8 cellular contexts compared by ENCODE assay signal in the genomic region with DNA sequence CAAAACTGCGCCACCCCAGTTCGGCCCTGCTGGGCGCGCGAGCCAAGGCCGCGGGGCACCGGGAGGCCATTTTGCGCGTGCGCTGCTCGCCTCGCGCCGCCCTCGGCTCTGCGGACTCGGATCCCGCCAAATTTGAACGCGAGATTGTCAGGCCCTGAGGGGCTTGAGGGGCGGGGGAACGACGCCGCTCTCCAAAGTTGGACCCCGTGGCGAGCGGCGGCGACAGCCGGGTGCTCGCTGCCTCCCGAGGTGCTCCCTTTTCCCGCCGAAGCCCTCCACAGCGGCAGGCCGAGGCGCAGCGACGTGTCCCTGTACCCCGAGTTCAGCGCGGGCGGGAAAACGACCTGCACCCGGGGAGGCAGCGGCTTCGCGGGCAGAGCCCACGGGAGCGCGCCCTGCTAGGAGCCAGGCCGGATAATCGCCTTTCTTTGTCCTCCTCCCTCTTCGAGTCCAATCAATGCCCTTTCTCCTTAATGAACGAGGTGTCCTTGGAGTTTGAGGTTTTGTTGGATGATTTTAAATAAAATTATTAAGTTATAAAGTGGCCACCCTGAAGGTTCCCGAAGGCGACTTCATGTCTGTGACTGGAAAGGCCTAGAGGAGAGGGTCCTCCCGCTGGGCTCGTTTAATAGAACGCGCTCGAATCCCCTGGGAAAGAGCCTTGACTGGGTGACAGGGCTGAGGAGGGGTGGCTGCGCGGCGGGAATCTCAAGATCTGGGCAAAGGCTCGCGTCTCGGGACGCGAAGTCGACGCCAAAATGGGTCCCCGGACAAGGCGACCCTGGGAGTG. TPM values are rescaled to one million over a fixed set of nuclear protein-coding genes. Genes with fewer than 3 reads are reported as not detected.
A peak's percentile ranks its signal among the peaks of the same experiment; 100 is the strongest.
DNase-seq lines count a peak whose midpoint lies in the region; ATAC-seq and TF ChIP-seq lines count a peak whose summit lies in the region.

No MANE protein-coding gene starts in this region.

- POLR2A ChIA-PET in CD8-positive, alpha-beta T cell (lab: Charles Lee) = interaction anchor here (0.7 kb wide), 1 partner anchor 10 kb away, joined by 3 read pairs; a partner anchor contains a TSS
- POLR2A ChIA-PET in RWPE1 (lab: Yijun Ruan, JAX; ENCODE audit: low non-redundant PET) = no interaction called here

- peaks cover 38% of the 10 kb centered on the region for H3K27me3 Mint-ChIP-seq in CD8-positive, alpha-beta T cell (ENCODE audit: low read depth)
- H3K27me3 Mint-ChIP-seq in activated T-cell treated with anti-CD3 and anti-CD28 coated beads, Interleukin-2, amount 50 U/mL, for 72 hours (ENCODE audit: low read depth) = peaks cover 46% of the 10 kb centered on the region

- H3K4me3 ChIP-seq in CD8-positive, alpha-beta T cell (ENCODE audit: low read depth, low read length) = peak overlapping the region; percentile 50
- H3K4me3 ChIP-seq in cardiac muscle cell = peak overlapping the region; percentile 20
- peak overlapping the region; percentile 24 for H3K4me3 ChIP-seq in parathyroid adenoma (ENCODE audit: low read depth, low read length)

- peaks cover 44% of the 10 kb centered on the region for H3K27me3 ChIP-seq in CD8-positive, alpha-beta T cell (ENCODE audit: insufficient read depth, low read length)
- peaks cover 99% of the 10 kb centered on the region for H3K27me3 ChIP-seq in cardiac muscle cell
- H3K27me3 ChIP-seq in parathyroid adenoma (ENCODE audit: control insufficient read depth, insufficient read depth, low read length) = peaks cover 7% of the 10 kb centered on the region

- H3K27ac Mint-ChIP-seq in CD8-positive, alpha-beta T cell = peak overlapping the region; percentile 92
- H3K27ac Mint-ChIP-seq in activated T-cell treated with anti-CD3 and anti-CD28 coated beads, Interleukin-2, amount 50 U/mL, for 72 hours = no peak overlapping the region

- H3K79me2 ChIP-seq in parathyroid adenoma = no peaks in the 10 kb centered on the region

- peak overlapping the region; percentile 71 for H2AFZ ChIP-seq in parathyroid adenoma

- ATAC-seq in CD8-positive, alpha-beta T cell = no peak
- no peak for ATAC-seq in activated T-cell treated with anti-CD3 and anti-CD28 coated beads, Interleukin-2, amount 50 U/mL, for 72 hours (replicated peaks in 1 of 2)
- no peak for ATAC-seq in HG03108 (IDR thresholded peaks at IDR 0.05; ENCODE audit: unreplicated experiment)

- peak overlapping the region; percentile 32 for H3K27ac ChIP-seq in CD8-positive, alpha-beta T cell (ENCODE audit: low read depth, low read length)
- no peak overlapping the region for H3K27ac ChIP-seq in cardiac muscle cell
- H3K27ac ChIP-seq in parathyroid adenoma = no peak overlapping the region
- H3K27ac ChIP-seq in RWPE1 = no peak overlapping the region

- peaks cover 46% of the 10 kb centered on the region for H3K4me1 ChIP-seq in CD8-positive, alpha-beta T cell (ENCODE audit: insufficient read depth, low read length)
- peaks cover 7% of the 10 kb centered on the region for H3K4me1 ChIP-seq in cardiac muscle cell (ENCODE audit: low read depth)
- no peaks in the 10 kb centered on the region for H3K4me1 ChIP-seq in parathyroid adenoma

- intact Hi-C loops in CD8-positive, alpha-beta T cell (cut with DNase I, micrococcal nuclease) = loop anchor here (1.0 kb wide), 2 partner anchors 10 to 18 kb away; a partner anchor contains a TSS

- no peak for TF ChIP-seq CTCF in CD8-positive, alpha-beta T cell (IDR thresholded peaks at IDR 0.05)
- TF ChIP-seq CTCF in cardiac muscle cell (IDR thresholded peaks at IDR 0.05; ENCODE audit: low read depth, low read length) (no peak), parathyroid adenoma (IDR thresholded peaks at IDR 0.05) (no peak), RWPE1 (conservative IDR thresholded peaks at IDR 0.05; ENCODE audit: low read depth) (no peak)

- no peaks in the 10 kb centered on the region for H3K9me3 ChIP-seq in CD8-positive, alpha-beta T cell (ENCODE audit: low read length)
- no peaks in the 10 kb centered on the region for H3K9me3 ChIP-seq in cardiac muscle cell (ENCODE audit: low read depth)
- H3K9me3 ChIP-seq in parathyroid adenoma (ENCODE audit: control insufficient read depth, low read length) = no peaks in the 10 kb centered on the region

- H3K36me3 ChIP-seq in CD8-positive, alpha-beta T cell (ENCODE audit: insufficient read depth, low read length) = no peaks in the 10 kb centered on the region
- H3K36me3 ChIP-seq in cardiac muscle cell (peaks cover 5% of the 10 kb centered on the region), parathyroid adenoma (ENCODE audit: control insufficient read depth, insufficient read depth, low read length) (no peaks in the 10 kb centered on the region)

- CTCF ChIA-PET in CD8-positive, alpha-beta T cell (lab: Charles Lee) = no interaction called here
- CTCF ChIA-PET in RWPE1 (lab: Yijun Ruan, JAX) = interaction anchor here (0.6 kb wide), 1 partner anchor 415 kb away, joined by 3 read pairs; no protein-coding TSS in a partner anchor

- peaks cover 3% of the 10 kb centered on the region for H3K9me3 Mint-ChIP-seq in CD8-positive, alpha-beta T cell
- no peaks in the 10 kb centered on the region for H3K9me3 Mint-ChIP-seq in activated T-cell treated with anti-CD3 and anti-CD28 coated beads, Interleukin-2, amount 50 U/mL, for 72 hours

- peaks cover 6% of the 10 kb centered on the region for H3K36me3 Mint-ChIP-seq in CD8-positive, alpha-beta T cell
- peaks cover 8 to 13% of the 10 kb centered on the region in 2 donors for H3K36me3 Mint-ChIP-seq in activated T-cell treated with anti-CD3 and anti-CD28 coated beads, Interleukin-2, amount 50 U/mL, for 72 hours (ENCODE audit: insufficient read depth in 2 of 2)

- no peak for DNase-seq in CD8-positive, alpha-beta T cell
- DNase-seq in activated T-cell treated with anti-CD3 and anti-CD28 coated beads, Interleukin-2, amount 50 U/mL, for 72 hours = no peak
- peak; percentile 43 to 51 for DNase-seq in cardiac muscle cell (ENCODE audit: low read depth in 1 of 2, low spot score in 1 of 2)
- DNase-seq in OCI-M1 (lab: John Stamatoyannopoulos, UW) = no peak
- DNase-seq in RWPE1 (ENCODE audit: low spot score) = no peak
- DNase-seq in stimulated activated CD4-positive, alpha-beta T cell treated with anti-CD3 and anti-CD28 coated beads, Interleukin-4, amount 100 ng/mL, for 24 hours = no peak

- no peak overlapping the region for H3K9ac ChIP-seq in parathyroid adenoma

- peak overlapping the region; percentile 57 for H3K4me2 ChIP-seq in parathyroid adenoma (ENCODE audit: low read length)

- peak overlapping the region; percentile 86 for H3K4me3 Mint-ChIP-seq in CD8-positive, alpha-beta T cell
- H3K4me3 Mint-ChIP-seq in activated T-cell treated with anti-CD3 and anti-CD28 coated beads, Interleukin-2, amount 50 U/mL, for 72 hours = peak overlapping the region; percentile 91 to 95

- peaks cover 29% of the 10 kb centered on the region for H3K4me1 Mint-ChIP-seq in CD8-positive, alpha-beta T cell (ENCODE audit: low read depth)
- peaks cover 52% of the 10 kb centered on the region for H3K4me1 Mint-ChIP-seq in activated T-cell treated with anti-CD3 and anti-CD28 coated beads, Interleukin-2, amount 50 U/mL, for 72 hours (ENCODE audit: low read depth)

RNA-seq across cellular contexts. Expression of a gene that starts 10.7 kb away (rescaled TPM):
- total RNA-seq in CD8-positive, alpha-beta T cell = not detected
- under 1 TPM; 0.37 to 0.38 TPM for total RNA-seq in activated T-cell treated with anti-CD3 and anti-CD28 coated beads, Interleukin-2, amount 50 U/mL, for 72 hours
- total RNA-seq in cardiac muscle cell = not detected in 2 replicates
- 0.66 TPM in 1 of 2 replicates, not detected in the other for polyA plus RNA-seq in cardiac muscle cell

RNA-seq across cellular contexts. Expression of a gene that starts 13.7 kb away (rescaled TPM):
- 10 to 100 TPM; 46.8 to 50.3 TPM for total RNA-seq in CD8-positive, alpha-beta T cell
- 10 to 100 TPM; 83.4 to 87.5 TPM for total RNA-seq in activated T-cell treated with anti-CD3 and anti-CD28 coated beads, Interleukin-2, amount 50 U/mL, for 72 hours
- 16.7 and 17.3 TPM in 2 replicates for total RNA-seq in cardiac muscle cell
- 10.4 and 12.9 TPM in 2 replicates for polyA plus RNA-seq in cardiac muscle cell

RNA-seq across cellular contexts. Expression of a gene that starts 18.4 kb away (rescaled TPM):
- total RNA-seq in CD8-positive, alpha-beta T cell = 10 to 100 TPM; 19.2 to 22.1 TPM
- 100 to 1,000 TPM in 1 of 2 donors, 10 to 100 TPM in 1; 95.0 to 104 TPM for total RNA-seq in activated T-cell treated with anti-CD3 and anti-CD28 coated beads, Interleukin-2, amount 50 U/mL, for 72 hours
- 24.8 and 54.3 TPM in 2 replicates for total RNA-seq in cardiac muscle cell
- polyA plus RNA-seq in cardiac muscle cell = 122 and 132 TPM in 2 replicates

Comparison
In these comparisons a context has a peak if more than half of its experiments do, and no peak if none do; other contexts are left out.
1. DNase-seq: peak in cardiac muscle cell (2 of 2); none in CD8-positive, alpha-beta T cell (0 of 7), activated T-cell treated with anti-CD3 and anti-CD28 coated beads, Interleukin-2, amount 50 U/mL, for 72 hours (0 of 2), OCI-M1 (single experiment), RWPE1 (single experiment) and stimulated activated CD4-positive, alpha-beta T cell treated with anti-CD3 and anti-CD28 coated beads, Interleukin-4, amount 100 ng/mL, for 24 hours (single experiment).
2. Peak in every context shown above with its lines, with median percentiles within 50 percentile points of each other: H3K4me3 ChIP-seq.